In the genomic region with DNA sequence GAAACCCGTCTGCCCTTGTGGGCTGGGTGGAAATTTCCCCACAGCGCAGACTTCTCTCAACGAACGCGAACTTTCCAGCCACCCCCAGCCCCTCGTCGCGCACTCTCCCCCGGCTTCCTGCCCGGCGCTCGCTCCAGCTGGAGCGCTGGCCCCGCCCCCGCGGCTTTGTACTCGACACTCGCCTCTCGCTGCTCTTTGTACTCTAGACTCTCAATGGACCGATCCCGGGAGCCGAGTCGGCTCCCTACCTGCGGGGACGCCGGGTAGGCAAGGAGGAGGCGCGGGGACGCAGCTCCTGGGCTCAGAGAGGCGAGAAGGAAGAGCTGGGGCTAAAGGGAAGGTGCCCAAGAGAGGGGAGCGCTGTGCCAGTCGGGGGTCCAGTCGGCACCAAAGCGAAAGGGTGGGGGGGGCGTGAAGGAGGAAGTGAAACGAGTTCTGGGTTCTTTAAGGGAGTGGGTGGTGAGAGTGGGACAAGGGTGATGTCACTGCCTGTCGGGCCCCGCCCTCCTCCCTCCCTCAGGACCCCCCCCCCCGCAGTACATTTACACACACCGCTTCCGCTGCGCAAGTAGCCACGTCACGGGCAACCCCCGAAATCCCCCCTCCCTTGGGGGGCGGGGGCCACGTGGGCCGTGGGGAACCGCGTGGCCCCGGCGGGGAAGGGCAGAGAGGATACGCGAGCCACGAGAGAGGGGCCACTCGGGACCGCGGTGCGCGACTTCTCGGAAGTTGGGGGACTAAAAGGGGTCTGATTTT, we compare ENCODE assay signal across 8 cellular contexts. TPM values are rescaled to one million over a fixed set of nuclear protein-coding genes. Genes with fewer than 3 reads are reported as not detected.
A peak's percentile ranks its signal among the peaks of the same experiment; 100 is the strongest.
DNase-seq lines count a peak whose midpoint lies in the region; ATAC-seq and TF ChIP-seq lines count a peak whose summit lies in the region.

No MANE protein-coding gene starts in this region.

- H3K36me3 ChIP-seq in HUES6 (ENCODE audit: control insufficient read depth, insufficient read depth, low read length) (peaks cover 12% of the 10 kb centered on the region), PC-3 (ENCODE audit: low read depth, low read length) (no peaks in the 10 kb centered on the region; the same call in 1 of the 2 replicates), mucosa of rectum (ENCODE audit: control insufficient read depth in 2 of 2, insufficient read depth in 2 of 2, low read length in 2 of 2) (peaks cover 20 to 22% of the 10 kb centered on the region in 2 donors)

- H3K9me3 Mint-ChIP-seq in activated T-cell treated with anti-CD3 and anti-CD28 coated beads, Interleukin-2, amount 50 U/mL, for 24 hours = no peaks in the 10 kb centered on the region

- peak overlapping the region; percentile 100 for H3K27ac Mint-ChIP-seq in activated T-cell treated with anti-CD3 and anti-CD28 coated beads, Interleukin-2, amount 50 U/mL, for 24 hours

- CTCF ChIA-PET in AG04449 (lab: Yijun Ruan, JAX) = interaction anchor here (1.1 to 7.0 kb wide), 5 partner anchors 9 to 146 kb away, joined by 3 to 36 read pairs (median 5); partner anchors contain the start of gene NAA38
- CTCF ChIA-PET in PC-3 (lab: Charles Lee) = interaction anchor here (0.6 kb wide), 1 partner anchor 62 kb away, joined by 3 read pairs; no protein-coding TSS in a partner anchor

- H3F3A ChIP-seq in PC-3 (ENCODE audit: low read length, unreplicated experiment) = no peaks in the 10 kb centered on the region

- peak; percentile 62 for TF ChIP-seq POLR2A in GM19099 (IDR thresholded peaks at IDR 0.05; ENCODE audit: extremely low read depth, insufficient read length, low read depth)
- TF ChIP-seq POLR2A in erythroblast (IDR thresholded peaks at IDR 0.05; ENCODE audit: low read length) = peak; percentile 40

- peaks cover 40% of the 10 kb centered on the region for H3K79me2 ChIP-seq in PC-3 (ENCODE audit: low read length)

- peak overlapping the region; percentile 88 for H3K4me2 ChIP-seq in PC-3 (ENCODE audit: low read length)

- H3K4me1 Mint-ChIP-seq in activated T-cell treated with anti-CD3 and anti-CD28 coated beads, Interleukin-2, amount 50 U/mL, for 24 hours (ENCODE audit: low read depth) = peaks cover 54% of the 10 kb centered on the region

- H3K9me2 ChIP-seq in PC-3 (replicated peaks; ENCODE audit: low read length) = no peaks in the 10 kb centered on the region

- H2AFZ ChIP-seq in PC-3 (ENCODE audit: low read length) = no peak overlapping the region

- POLR2A ChIA-PET in AG04449 (lab: Yijun Ruan, JAX) = interaction anchor here (0.8 to 4.9 kb wide), 3 partner anchors 8 to 96 kb away, joined by 3 to 48 read pairs (median 18); partner anchors contain the start of genes CYB5D1 and NAA38
- POLR2A ChIA-PET in PC-3 (lab: Charles Lee; ENCODE audit: unreplicated experiment) = no interaction called here

- H3K9me3 ChIP-seq in HUES6 (ENCODE audit: control insufficient read depth, insufficient read depth, low read depth, low read length) (no peaks in the 10 kb centered on the region), PC-3 (ENCODE audit: low read length) (no peaks in the 10 kb centered on the region), mucosa of rectum (ENCODE audit: control insufficient read depth in 2 of 2, low read length in 2 of 2) (no peaks in the 10 kb centered on the region)

- DNase-seq in AG04449 (ENCODE audit: low read depth, low spot score) = no peak
- DNase-seq in PC-3 = peak; percentile 72
- peak; percentile 94 for DNase-seq in activated T-cell treated with anti-CD3 and anti-CD28 coated beads, Interleukin-2, amount 50 U/mL, for 24 hours
- DNase-seq in erythroblast (lab: John Stamatoyannopoulos, UW) = peak; percentile 79 to 87
- peak; percentile 79 to 86 for DNase-seq in stimulated activated CD8-positive, alpha-beta memory T cell treated with anti-CD3 and anti-CD28 coated beads, Interleukin-4, amount 100 ng/mL, for 1 hour (ENCODE audit: low read depth in 2 of 2, low spot score in 1 of 2)

- peaks cover 18% of the 10 kb centered on the region for H3K4me1 ChIP-seq in HUES6 (ENCODE audit: control insufficient read depth, insufficient read depth, low read length)
- H3K4me1 ChIP-seq in PC-3 (ENCODE audit: insufficient read depth, low read length) = peaks cover 26% of the 10 kb centered on the region
- peaks cover 43 to 51% of the 10 kb centered on the region in 2 donors for H3K4me1 ChIP-seq in mucosa of rectum (ENCODE audit: control insufficient read depth in 2 of 2, insufficient read depth in 2 of 2, low read length in 2 of 2)

- no peaks in the 10 kb centered on the region for H4K20me1 ChIP-seq in PC-3 (ENCODE audit: low read length)

- H3K27ac ChIP-seq in HUES6 (ENCODE audit: low read depth, low read length) (peak overlapping the region; percentile 68; the same call in 1 of the 2 replicates), PC-3 (ENCODE audit: low read length) (peak overlapping the region; percentile 98), mucosa of rectum (ENCODE audit: low read depth in 2 of 2, low read length in 2 of 2) (peak overlapping the region; percentile 99 to 100)

- H3K4me3 ChIP-seq in AG04449 (ENCODE audit: low read depth, low read length) (peak overlapping the region; percentile 73), HUES6 (ENCODE audit: low read depth, low read length) (peak overlapping the region; percentile 95), PC-3 (ENCODE audit: low read length) (peak overlapping the region; percentile 84), mucosa of rectum (ENCODE audit: low read length in 2 of 2) (peak overlapping the region; percentile 84 to 95)

- ATAC-seq in PC-3 = peak; percentile 21

- no peak for TF ChIP-seq CTCF in AG04449 (IDR thresholded peaks at IDR 0.05; ENCODE audit: insufficient read depth, low read length, missing control alignments)
- no peak for TF ChIP-seq CTCF in PC-3 (conservative IDR thresholded peaks at IDR 0.05; ENCODE audit: low read depth, low read length)

- intact Hi-C loops in PC-3 (cut with micrococcal nuclease) = loop anchor here (2.0 to 5.0 kb wide), 2 partner anchors 13 to 101 kb away; partner anchors contain the start of gene NAA38

- TSS peak; percentile 68 for BruUV-seq in PC-3 (replicated peaks; lab: Mats Ljungman, UMichigan)

- H3K4me3 Mint-ChIP-seq in activated T-cell treated with anti-CD3 and anti-CD28 coated beads, Interleukin-2, amount 50 U/mL, for 24 hours = peak overlapping the region; percentile 97

- H3K27me3 ChIP-seq in HUES6 (ENCODE audit: control insufficient read depth, insufficient read depth, low read length) = peaks cover 28% of the 10 kb centered on the region
- no peaks in the 10 kb centered on the region for H3K27me3 ChIP-seq in PC-3 (ENCODE audit: low read length)
- H3K27me3 ChIP-seq in mucosa of rectum (ENCODE audit: control insufficient read depth in 2 of 2, insufficient read depth in 2 of 2, low read length in 2 of 2) = no peaks in the 10 kb centered on the region

- H3K36me3 Mint-ChIP-seq in activated T-cell treated with anti-CD3 and anti-CD28 coated beads, Interleukin-2, amount 50 U/mL, for 24 hours (ENCODE audit: low read depth) = peaks cover 62% of the 10 kb centered on the region

- H3K9ac ChIP-seq in HUES6 (ENCODE audit: low read length) = peak overlapping the region; percentile 79
- peak overlapping the region; percentile 100 for H3K9ac ChIP-seq in PC-3 (ENCODE audit: low read length)
- H3K9ac ChIP-seq in mucosa of rectum (ENCODE audit: low read depth in 1 of 2, low read length in 2 of 2) = peak overlapping the region; percentile 93 to 98

- H3K27me3 Mint-ChIP-seq in activated T-cell treated with anti-CD3 and anti-CD28 coated beads, Interleukin-2, amount 50 U/mL, for 24 hours = no peaks in the 10 kb centered on the region

RNA-seq across cellular contexts. Expression of gene KDM6B, which starts 9.7 kb away (rescaled TPM):
- 3.2 and 158 TPM in 2 replicates for total RNA-seq in PC-3 (2014; rRNA removed)

RNA-seq across cellular contexts. Expression of gene TMEM88, which starts 11.2 kb away (rescaled TPM):
- total RNA-seq in PC-3 (2014; rRNA removed) = 1.5 TPM in 1 of 2 replicates, not detected in the other

RNA-seq across cellular contexts. Expression of gene NAA38, which starts 13.6 kb away (rescaled TPM):
- total RNA-seq in PC-3 (2014; rRNA removed) = 403 and 409 TPM in 2 replicates

RNA-seq across cellular contexts. Expression of gene CYB5D1, which starts 14.1 kb away (rescaled TPM):
- 16.7 and 23.1 TPM in 2 replicates for total RNA-seq in PC-3 (2014; rRNA removed)

RNA-seq across cellular contexts. Expression of gene CHD3, which starts 44.9 kb away (rescaled TPM):
- total RNA-seq in PC-3 (2014; rRNA removed) = 102 and 151 TPM in 2 replicates
